In genomic region chr4:72911316-72911715, GRCh38 we compare ENCODE assay signal across 38 cellular contexts.
"Had no signal": no experiment of that assay in that cellular context is flagged by ENCODE, and none has a peak within 500 bp of the region (broad histone marks: within the 10 kb centered on the region; RNA-seq: fewer than 3 reads in every experiment).

No MANE protein-coding gene starts in this region.

- H3K9me3 ChIP-seq: adrenal gland, ascending aorta, body of pancreas, breast epithelium had no signal

- H3K9me3 Mint-ChIP-seq: activated naive CD4-positive, alpha-beta T cell treated with anti-CD3 and anti-CD28 coated beads for 36 hours; activated naive CD4-positive, alpha-beta T cell treated with anti-CD3 and anti-CD28 coated beads, Interleukin-2, amount 10 ng/mL, durations not matched to agents 7 days and 5 days; activated naive CD4-positive, alpha-beta T cell treated with anti-CD3 and anti-CD28 coated beads, Interleukin-2, amount 50 U/mL, for 24 hours; activated T-cell treated with anti-CD3 and anti-CD28 coated beads, Interleukin-2, amount 50 U/mL, for 24 hours; activated T-cell treated with anti-CD3 and anti-CD28 coated beads, Interleukin-2, amount 50 U/mL, for 4 hours; activated T-cell treated with anti-CD3 and anti-CD28 coated beads, Interleukin-2, amount 50 U/mL, for 72 hours; activated T-helper 1 cell treated with anti-CD3 and anti-CD28 coated beads, Interleukin-12 subunit alpha, Interleukin-12 subunit beta, Interleukin-2, Interleukin-4 antibody, amounts not matched to agents 30 ng/mL and 10 ng/mL and 1 ng/mL, durations not matched to agents 14 hours and 24 hours and 36 hours; activated T-helper 2 cell treated with anti-CD3 and anti-CD28 coated beads, Interferon-gamma antibody, Interleukin-2, Interleukin-4, amounts not matched to agents 10 μg/mL and 5 μg/mL and 100 μg/mL, durations not matched to agents 14 hours and 24 hours and 36 hours; brain; central memory CD8-positive, alpha-beta T cell had no signal

- H3K36me3 Mint-ChIP-seq: activated naive CD4-positive, alpha-beta T cell treated with anti-CD3 and anti-CD28 coated beads, Interleukin-2, amount 10 ng/mL, durations not matched to agents 7 days and 5 days; activated naive CD4-positive, alpha-beta T cell treated with anti-CD3 and anti-CD28 coated beads, Interleukin-2, amount 50 U/mL, for 24 hours; activated naive CD4-positive, alpha-beta T cell treated with anti-CD3 and anti-CD28 coated beads, Interleukin-2, amount 50 U/mL, for 72 hours; activated naive CD8-positive, alpha-beta T cell; activated naive CD8-positive, alpha-beta T cell treated with anti-CD3 and anti-CD28 coated beads, Interleukin-2, amount 10 ng/mL, durations not matched to agents 7 days and 5 days; brain had no signal

- H3K4me1 Mint-ChIP-seq: activated naive CD4-positive, alpha-beta T cell treated with anti-CD3 and anti-CD28 coated beads, Interleukin-2, amount 10 ng/mL, durations not matched to agents 7 days and 5 days; activated naive CD4-positive, alpha-beta T cell treated with anti-CD3 and anti-CD28 coated beads, Interleukin-2, amount 50 U/mL, for 24 hours; activated naive CD8-positive, alpha-beta T cell treated with anti-CD3 and anti-CD28 coated beads, Interleukin-2, amount 10 ng/mL, durations not matched to agents 7 days and 5 days; brain; central memory CD8-positive, alpha-beta T cell had no signal

- H3K27me3 ChIP-seq: adrenal gland, ascending aorta, body of pancreas, brain microvascular endothelial cell, breast epithelium, cardiac muscle cell had no signal

- H3K36me3 ChIP-seq: adrenal gland, ascending aorta, brain microvascular endothelial cell, breast epithelium, cardiac muscle cell had no signal

- FAIRE-seq: astrocyte, bronchial epithelial cell, colon had no signal

- H3K27ac ChIP-seq: adrenal gland, ascending aorta, body of pancreas, brain microvascular endothelial cell, breast epithelium, cardiac muscle cell had no signal

- ATAC-seq: activated naive CD4-positive, alpha-beta T cell treated with anti-CD3 and anti-CD28 coated beads, Interleukin-2, amount 50 U/mL, for 72 hours; activated T-cell treated with anti-CD3 and anti-CD28 coated beads, Interleukin-2, amount 50 U/mL, for 4 hours; body of pancreas had no signal

- H3K27ac Mint-ChIP-seq: activated naive CD4-positive, alpha-beta T cell treated with anti-CD3 and anti-CD28 coated beads for 36 hours; activated naive CD4-positive, alpha-beta T cell treated with anti-CD3 and anti-CD28 coated beads, Interleukin-2, amount 10 ng/mL, durations not matched to agents 7 days and 5 days; activated naive CD4-positive, alpha-beta T cell treated with anti-CD3 and anti-CD28 coated beads, Interleukin-2, amount 50 U/mL, for 24 hours; activated naive CD4-positive, alpha-beta T cell treated with anti-CD3 and anti-CD28 coated beads, Interleukin-2, amount 50 U/mL, for 72 hours; activated naive CD8-positive, alpha-beta T cell; activated naive CD8-positive, alpha-beta T cell treated with anti-CD3 and anti-CD28 coated beads, Interleukin-2, amount 10 ng/mL, durations not matched to agents 7 days and 5 days; activated T-cell treated with anti-CD3 and anti-CD28 coated beads, Interleukin-2, amount 50 U/mL, for 24 hours; activated T-cell treated with anti-CD3 and anti-CD28 coated beads, Interleukin-2, amount 50 U/mL, for 72 hours; activated T-helper 1 cell treated with anti-CD3 and anti-CD28 coated beads, Interleukin-12 subunit alpha, Interleukin-12 subunit beta, Interleukin-2, Interleukin-4 antibody, amounts not matched to agents 30 ng/mL and 10 ng/mL and 1 ng/mL, durations not matched to agents 14 hours and 24 hours and 36 hours; activated T-helper 2 cell treated with anti-CD3 and anti-CD28 coated beads, Interferon-gamma antibody, Interleukin-2, Interleukin-4, amounts not matched to agents 10 μg/mL and 5 μg/mL and 100 μg/mL, durations not matched to agents 14 hours and 24 hours and 36 hours; brain had no signal

- H3K4me1 ChIP-seq: adrenal gland, ascending aorta, body of pancreas, breast epithelium had no signal

- H3K4me3 Mint-ChIP-seq: activated naive CD4-positive, alpha-beta T cell treated with anti-CD3 and anti-CD28 coated beads for 36 hours; activated naive CD4-positive, alpha-beta T cell treated with anti-CD3 and anti-CD28 coated beads, Interleukin-2, amount 10 ng/mL, durations not matched to agents 7 days and 5 days; activated naive CD4-positive, alpha-beta T cell treated with anti-CD3 and anti-CD28 coated beads, Interleukin-2, amount 50 U/mL, for 24 hours; activated naive CD8-positive, alpha-beta T cell; activated naive CD8-positive, alpha-beta T cell treated with anti-CD3 and anti-CD28 coated beads, Interleukin-2, amount 10 ng/mL, durations not matched to agents 7 days and 5 days; activated T-cell treated with anti-CD3 and anti-CD28 coated beads, Interleukin-2, amount 50 U/mL, for 24 hours; activated T-cell treated with anti-CD3 and anti-CD28 coated beads, Interleukin-2, amount 50 U/mL, for 4 hours; activated T-cell treated with anti-CD3 and anti-CD28 coated beads, Interleukin-2, amount 50 U/mL, for 72 hours; activated T-helper 1 cell treated with anti-CD3 and anti-CD28 coated beads, Interleukin-12 subunit alpha, Interleukin-12 subunit beta, Interleukin-2, Interleukin-4 antibody, amounts not matched to agents 30 ng/mL and 10 ng/mL and 1 ng/mL, durations not matched to agents 14 hours and 24 hours and 36 hours; brain; central memory CD8-positive, alpha-beta T cell had no signal

- H3K4me3 ChIP-seq: adrenal gland, ascending aorta, body of pancreas, breast epithelium, cardiac muscle cell had no signal

- H3K27me3 Mint-ChIP-seq: activated naive CD4-positive, alpha-beta T cell treated with anti-CD3 and anti-CD28 coated beads, Interleukin-2, amount 10 ng/mL, durations not matched to agents 7 days and 5 days; activated naive CD8-positive, alpha-beta T cell treated with anti-CD3 and anti-CD28 coated beads, Interleukin-2, amount 10 ng/mL, durations not matched to agents 7 days and 5 days had no signal

- DNase-seq: activated effector memory CD4-positive, alpha-beta T cell treated with anti-CD3 and anti-CD28 coated beads, Interleukin-2, amount 50 U/mL, for 16 hours; activated effector memory CD4-positive, alpha-beta T cell treated with Interleukin-2 at 50 U/mL for 16 hours; activated gamma-delta T cell; activated gamma-delta T cell treated with Interleukin-2 at 50 U/mL for 16 hours; activated naive CD4-positive, alpha-beta T cell; activated naive CD4-positive, alpha-beta T cell treated with anti-CD3 and anti-CD28 coated beads for 36 hours; activated naive CD4-positive, alpha-beta T cell treated with anti-CD3 and anti-CD28 coated beads, Interleukin-2, amount 10 ng/mL, durations not matched to agents 7 days and 5 days; activated naive CD4-positive, alpha-beta T cell treated with anti-CD3 and anti-CD28 coated beads, Interleukin-2, amount 50 U/mL, for 16 hours; activated naive CD4-positive, alpha-beta T cell treated with Interleukin-2 at 50 U/mL for 16 hours; activated naive CD8-positive, alpha-beta T cell treated with anti-CD3 and anti-CD28 coated beads, Interleukin-2, amount 10 ng/mL, durations not matched to agents 7 days and 5 days; activated T-cell treated with anti-CD3 and anti-CD28 coated beads, Interleukin-2, amount 50 U/mL, for 1 hour; activated T-cell treated with anti-CD3 and anti-CD28 coated beads, Interleukin-2, amount 50 U/mL, for 24 hours; activated T-cell treated with anti-CD3 and anti-CD28 coated beads, Interleukin-2, amount 50 U/mL, for 4 hours; activated T-cell treated with anti-CD3 and anti-CD28 coated beads, Interleukin-2, amount 50 U/mL, for 48 hours; activated T-cell treated with anti-CD3 and anti-CD28 coated beads, Interleukin-2, amount 50 U/mL, for 72 hours; adrenal gland; amniotic stem cell; amygdala; anterior cingulate cortex; aorta; body of pancreas; brain microvascular endothelial cell; caudate nucleus; central memory CD4-positive, alpha-beta T cell; cerebellar nuclear complex had no signal
